Comparison of ENCODE assay signal across 1 cellular context in genomic region chr7:36865019-36865418, GRCh38.
TF ChIP-seq lines count a peak whose summit lies in the region.

No MANE protein-coding gene starts in this region.

TF ChIP-seq in neural cell, 6 proteins besides CTCF, POLR2A, EP300 and RAD21 (continued from another document):
- TF ChIP-seq, protein P1, sequence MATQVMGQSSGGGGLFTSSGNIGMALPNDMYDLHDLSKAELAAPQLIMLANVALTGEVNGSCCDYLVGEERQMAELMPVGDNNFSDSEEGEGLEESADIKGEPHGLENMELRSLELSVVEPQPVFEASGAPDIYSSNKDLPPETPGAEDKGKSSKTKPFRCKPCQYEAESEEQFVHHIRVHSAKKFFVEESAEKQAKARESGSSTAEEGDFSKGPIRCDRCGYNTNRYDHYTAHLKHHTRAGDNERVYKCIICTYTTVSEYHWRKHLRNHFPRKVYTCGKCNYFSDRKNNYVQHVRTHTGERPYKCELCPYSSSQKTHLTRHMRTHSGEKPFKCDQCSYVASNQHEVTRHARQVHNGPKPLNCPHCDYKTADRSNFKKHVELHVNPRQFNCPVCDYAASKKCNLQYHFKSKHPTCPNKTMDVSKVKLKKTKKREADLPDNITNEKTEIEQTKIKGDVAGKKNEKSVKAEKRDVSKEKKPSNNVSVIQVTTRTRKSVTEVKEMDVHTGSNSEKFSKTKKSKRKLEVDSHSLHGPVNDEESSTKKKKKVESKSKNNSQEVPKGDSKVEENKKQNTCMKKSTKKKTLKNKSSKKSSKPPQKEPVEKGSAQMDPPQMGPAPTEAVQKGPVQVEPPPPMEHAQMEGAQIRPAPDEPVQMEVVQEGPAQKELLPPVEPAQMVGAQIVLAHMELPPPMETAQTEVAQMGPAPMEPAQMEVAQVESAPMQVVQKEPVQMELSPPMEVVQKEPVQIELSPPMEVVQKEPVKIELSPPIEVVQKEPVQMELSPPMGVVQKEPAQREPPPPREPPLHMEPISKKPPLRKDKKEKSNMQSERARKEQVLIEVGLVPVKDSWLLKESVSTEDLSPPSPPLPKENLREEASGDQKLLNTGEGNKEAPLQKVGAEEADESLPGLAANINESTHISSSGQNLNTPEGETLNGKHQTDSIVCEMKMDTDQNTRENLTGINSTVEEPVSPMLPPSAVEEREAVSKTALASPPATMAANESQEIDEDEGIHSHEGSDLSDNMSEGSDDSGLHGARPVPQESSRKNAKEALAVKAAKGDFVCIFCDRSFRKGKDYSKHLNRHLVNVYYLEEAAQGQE (IDR thresholded peaks at IDR 0.05; ENCODE audit: borderline replicate concordance), result no peak
- no peak for TF ChIP-seq EZH2 (IDR thresholded peaks at IDR 0.05; ENCODE audit: borderline replicate concordance, insufficient read depth, low read length, poor library complexity, severe bottlenecking)
- TF ChIP-seq MXI1 (conservative IDR thresholded peaks at IDR 0.05; ENCODE audit: poor library complexity, severe bottlenecking), result no peak
- no peak for TF ChIP-seq SMC3 (conservative IDR thresholded peaks at IDR 0.05; ENCODE audit: poor library complexity)
- no peak for TF ChIP-seq TAF1 (IDR thresholded peaks at IDR 0.05; ENCODE audit: low read depth)
